In the genomic region with DNA sequence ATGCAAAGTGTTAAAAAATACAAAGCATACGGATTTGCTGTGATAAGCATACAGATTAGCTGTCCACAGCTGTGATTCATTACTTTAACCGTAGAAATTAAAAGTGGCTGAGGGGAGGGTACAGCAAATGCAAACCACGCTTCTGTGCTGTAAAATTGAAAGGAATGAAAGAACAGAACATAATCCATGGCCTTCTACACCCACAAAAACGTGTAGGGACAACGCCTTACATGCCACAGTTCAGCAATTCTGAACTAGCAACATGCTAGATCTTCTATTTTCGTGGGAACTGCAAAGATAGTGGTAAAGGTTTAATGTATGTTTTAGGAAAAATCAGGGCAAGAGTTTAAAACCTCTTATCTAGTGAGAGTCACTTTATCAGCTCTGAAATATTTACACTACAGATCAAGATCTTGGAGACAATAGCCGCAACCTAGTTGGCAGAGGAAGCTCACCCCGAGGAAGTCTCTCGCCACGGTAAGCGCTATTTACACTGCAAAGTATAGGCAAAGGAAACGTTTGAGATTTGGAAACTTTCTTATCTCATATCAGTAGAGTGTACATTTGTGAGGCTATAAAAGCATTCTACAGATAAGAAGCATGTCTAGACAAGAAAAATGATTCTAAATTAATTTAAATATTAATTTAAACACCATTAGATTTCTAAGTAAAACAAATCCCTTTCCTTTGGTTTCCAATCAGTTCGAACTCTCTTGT, we compare ENCODE assay signal across 14 cellular contexts.
DNase-seq lines count a peak whose midpoint lies in the region; ATAC-seq and TF ChIP-seq lines count a peak whose summit lies in the region.
"Had no signal": no experiment of that assay in that cellular context is flagged by ENCODE, and none has a peak within 500 bp of the region (broad histone marks: within the 10 kb centered on the region; RNA-seq: fewer than 3 reads in every experiment).

No MANE protein-coding gene starts in this region.

- H3K4me1 Mint-ChIP-seq in Calu3 (ENCODE audit: low read depth, unreplicated experiment) = peaks cover 27% of the 10 kb centered on the region

- TF ChIP-seq EP300 in neural cell (conservative IDR thresholded peaks at IDR 0.05; ENCODE audit: poor library complexity, severe bottlenecking) = no peak

- H3K79me2 ChIP-seq in neural cell (replicated peaks; ENCODE audit: insufficient read depth, low read length) = no peaks in the 10 kb centered on the region
- H3K79me2 ChIP-seq in PC-9 (ENCODE audit: low read depth) = no peaks in the 10 kb centered on the region

- ATAC-seq in HG03565 (IDR thresholded peaks at IDR 0.05; ENCODE audit: unreplicated experiment) = no peak
- ATAC-seq: left ventricle myocardium superior, psoas muscle had no signal

- intact Hi-C loops in Calu3 (cut with micrococcal nuclease; ENCODE audit: unreplicated experiment) (loop anchor here (5.0 to 10.0 kb wide), 2 partner anchors 230 to 443 kb away; no protein-coding TSS in a partner anchor), PC-9 (cut with micrococcal nuclease; ENCODE audit: unreplicated experiment) (no loop called here)

- H3F3A ChIP-seq in neural cell (ENCODE audit: insufficient read depth, low read length, poor library complexity, severe bottlenecking) (peaks cover 6% of the 10 kb centered on the region), PC-9 (ENCODE audit: insufficient read depth, low read depth) (peaks cover 21% of the 10 kb centered on the region; the same call in 1 of the 2 replicates)

- CTCF ChIA-PET in Calu3 (lab: Charles Lee) = no interaction called here
- CTCF ChIA-PET in PC-9 (lab: Charles Lee) = no interaction called here

- no peak overlapping the region for H3K4me3 Mint-ChIP-seq in Calu3 (ENCODE audit: low read depth, unreplicated experiment)

- peak overlapping the region; percentile 45 for H3K9ac ChIP-seq in neural cell (ENCODE audit: low read length)

- DNase-seq in GF-D8 (lab: John Stamatoyannopoulos, UW) (peak; percentile 69), NCI-H82 treated with DMSO at 0.1 percent for 48 hours (lab: John Stamatoyannopoulos, UW; ENCODE audit: unreplicated experiment) (peak; percentile 33), GM10266 (ENCODE audit: extremely low spot score) (no peak), Calu3 (no peak), PC-9 (no peak)
- DNase-seq: activated CD8-positive, alpha-beta memory T cell treated with anti-CD3 and anti-CD28 coated beads, Interleukin-2, amount 50 U/mL, for 48 hours; foreskin melanocyte; left ventricle myocardium superior; NCI-H1105 treated with DMSO at 0.1 percent for 48 hours; psoas muscle; tibial artery had no signal

- H3K36me3 ChIP-seq in ectodermal cell (ENCODE audit: control insufficient read depth, insufficient read depth, low read length) = no peaks in the 10 kb centered on the region
- H3K36me3 ChIP-seq in neural cell (ENCODE audit: insufficient read depth, low read length) = no peaks in the 10 kb centered on the region
- no peaks in the 10 kb centered on the region for H3K36me3 ChIP-seq in PC-9 (ENCODE audit: low read depth)

- H3K27me3 Mint-ChIP-seq in Calu3 (ENCODE audit: unreplicated experiment) = no peaks in the 10 kb centered on the region

- BruUV-seq in Calu3 (replicated peaks; lab: Mats Ljungman, UMichigan) (no TSS peak), PC-9 (replicated peaks; lab: Mats Ljungman, UMichigan) (no TSS peak)

- no peaks in the 10 kb centered on the region for H4K20me1 ChIP-seq in neural cell (ENCODE audit: insufficient read depth)
- peaks cover 12% of the 10 kb centered on the region for H4K20me1 ChIP-seq in PC-9 (ENCODE audit: insufficient read depth)

- TF ChIP-seq CTCF in neural cell (IDR thresholded peaks at IDR 0.05; ENCODE audit: poor library complexity, severe bottlenecking) (no peak), GM10266 (IDR thresholded peaks at IDR 0.05; ENCODE audit: control insufficient read depth, insufficient read depth, low read depth, missing control alignments) (no peak), Calu3 (IDR thresholded peaks at IDR 0.05; ENCODE audit: unreplicated experiment) (no peak), PC-9 (conservative IDR thresholded peaks at IDR 0.05) (no peak)

- H3K4me1 ChIP-seq in ectodermal cell (ENCODE audit: control insufficient read depth, insufficient read depth, low read length) (peaks cover 32% of the 10 kb centered on the region), PC-9 (replicated peaks; ENCODE audit: insufficient read depth) (peaks cover 14% of the 10 kb centered on the region)

- WGBS in ectodermal cell, 2 experiments = 83 to 88% methylated on average over 11 to 13 of the region's 13 CpGs

- peaks cover 14% of the 10 kb centered on the region for H3K36me3 Mint-ChIP-seq in Calu3 (ENCODE audit: insufficient read depth, unreplicated experiment)

- H3K9me3 ChIP-seq in ectodermal cell (ENCODE audit: control insufficient read depth, low read length) (no peaks in the 10 kb centered on the region), neural cell (ENCODE audit: low read length) (no peaks in the 10 kb centered on the region), PC-9 (ENCODE audit: insufficient read depth, low read depth) (no peaks in the 10 kb centered on the region)
- H3K9me3 ChIP-seq: psoas muscle, tibial artery had no signal

- no peaks in the 10 kb centered on the region for H3K9me3 Mint-ChIP-seq in Calu3 (ENCODE audit: low read depth, unreplicated experiment)

- H3K4me2 ChIP-seq in neural cell (ENCODE audit: low read length) (no peak overlapping the region), PC-9 (no peak overlapping the region)

- H3K4me3 ChIP-seq in ectodermal cell (ENCODE audit: insufficient read depth, low read depth, low read length) (no peak overlapping the region), neural cell (ENCODE audit: low read length) (peak overlapping the region; percentile 35), PC-9 (no peak overlapping the region)
- H3K4me3 ChIP-seq: psoas muscle, tibial artery had no signal

- H3K27ac ChIP-seq in ectodermal cell (ENCODE audit: insufficient read depth, low read depth, low read length, poor library complexity, severe bottlenecking) = peak overlapping the region; percentile 36
- peak overlapping the region; percentile 77 for H3K27ac ChIP-seq in neural cell (ENCODE audit: low read length)
- H3K27ac ChIP-seq in PC-9 = no peak overlapping the region
- H3K27ac ChIP-seq: psoas muscle, tibial artery had no signal

- POLR2A ChIA-PET in PC-9 (lab: Charles Lee; ENCODE audit: unreplicated experiment) = no interaction called here

- H3K27ac Mint-ChIP-seq in Calu3 (ENCODE audit: unreplicated experiment) = no peak overlapping the region

- H2AFZ ChIP-seq in neural cell (ENCODE audit: low read depth, low read length) = no peak overlapping the region
- H2AFZ ChIP-seq in PC-9 = no peak overlapping the region

- H3K27me3 ChIP-seq in ectodermal cell (ENCODE audit: control insufficient read depth, insufficient read depth, low read length, poor library complexity, severe bottlenecking) (no peaks in the 10 kb centered on the region), neural cell (ENCODE audit: insufficient read depth, low read depth, low read length) (no peaks in the 10 kb centered on the region), PC-9 (ENCODE audit: insufficient read depth, low read depth) (no peaks in the 10 kb centered on the region)
- H3K27me3 ChIP-seq: tibial artery had no signal

- no peak for TF ChIP-seq RAD21 in neural cell (conservative IDR thresholded peaks at IDR 0.05)

- H3K9me2 ChIP-seq in neural cell (ENCODE audit: insufficient read depth, low read length) (no peaks in the 10 kb centered on the region), PC-9 (ENCODE audit: insufficient read depth) (no peaks in the 10 kb centered on the region)

TF ChIP-seq in neural cell, 6 proteins besides CTCF, POLR2A, EP300 and RAD21:
- TF ChIP-seq TAF1 (IDR thresholded peaks at IDR 0.05; ENCODE audit: low read depth) (no peak), SMC3 (conservative IDR thresholded peaks at IDR 0.05; ENCODE audit: poor library complexity) (no peak), POLR2AphosphoS5 (IDR thresholded peaks at IDR 0.05) (no peak), EZH2 (IDR thresholded peaks at IDR 0.05; ENCODE audit: borderline replicate concordance, insufficient read depth, low read length, poor library complexity, severe bottlenecking) (no peak), MXI1 (conservative IDR thresholded peaks at IDR 0.05; ENCODE audit: poor library complexity, severe bottlenecking) (no peak)
- TF ChIP-seq, protein P1, sequence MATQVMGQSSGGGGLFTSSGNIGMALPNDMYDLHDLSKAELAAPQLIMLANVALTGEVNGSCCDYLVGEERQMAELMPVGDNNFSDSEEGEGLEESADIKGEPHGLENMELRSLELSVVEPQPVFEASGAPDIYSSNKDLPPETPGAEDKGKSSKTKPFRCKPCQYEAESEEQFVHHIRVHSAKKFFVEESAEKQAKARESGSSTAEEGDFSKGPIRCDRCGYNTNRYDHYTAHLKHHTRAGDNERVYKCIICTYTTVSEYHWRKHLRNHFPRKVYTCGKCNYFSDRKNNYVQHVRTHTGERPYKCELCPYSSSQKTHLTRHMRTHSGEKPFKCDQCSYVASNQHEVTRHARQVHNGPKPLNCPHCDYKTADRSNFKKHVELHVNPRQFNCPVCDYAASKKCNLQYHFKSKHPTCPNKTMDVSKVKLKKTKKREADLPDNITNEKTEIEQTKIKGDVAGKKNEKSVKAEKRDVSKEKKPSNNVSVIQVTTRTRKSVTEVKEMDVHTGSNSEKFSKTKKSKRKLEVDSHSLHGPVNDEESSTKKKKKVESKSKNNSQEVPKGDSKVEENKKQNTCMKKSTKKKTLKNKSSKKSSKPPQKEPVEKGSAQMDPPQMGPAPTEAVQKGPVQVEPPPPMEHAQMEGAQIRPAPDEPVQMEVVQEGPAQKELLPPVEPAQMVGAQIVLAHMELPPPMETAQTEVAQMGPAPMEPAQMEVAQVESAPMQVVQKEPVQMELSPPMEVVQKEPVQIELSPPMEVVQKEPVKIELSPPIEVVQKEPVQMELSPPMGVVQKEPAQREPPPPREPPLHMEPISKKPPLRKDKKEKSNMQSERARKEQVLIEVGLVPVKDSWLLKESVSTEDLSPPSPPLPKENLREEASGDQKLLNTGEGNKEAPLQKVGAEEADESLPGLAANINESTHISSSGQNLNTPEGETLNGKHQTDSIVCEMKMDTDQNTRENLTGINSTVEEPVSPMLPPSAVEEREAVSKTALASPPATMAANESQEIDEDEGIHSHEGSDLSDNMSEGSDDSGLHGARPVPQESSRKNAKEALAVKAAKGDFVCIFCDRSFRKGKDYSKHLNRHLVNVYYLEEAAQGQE (IDR thresholded peaks at IDR 0.05; ENCODE audit: borderline replicate concordance) = no peak

Comparison
In these comparisons a context has a peak if more than half of its experiments do, and no peak if none do; other contexts are left out.
1. DNase-seq: peak in GF-D8 (single experiment) and NCI-H82 treated with DMSO at 0.1 percent for 48 hours (single experiment); none in GM10266 (single experiment), Calu3 (single experiment) and PC-9 (0 of 2).